ENCODE assay signal across 21 cellular contexts in genomic region chr20:59958123-59958522, GRCh38. TPM values are rescaled to one million over a fixed set of nuclear protein-coding genes. Genes with fewer than 3 reads are reported as not detected.
"Had no signal": no experiment of that assay in that cellular context is flagged by ENCODE, and none has a peak within 500 bp of the region (broad histone marks: within the 10 kb centered on the region; RNA-seq: fewer than 3 reads in every experiment).

Gene CDH26, plus strand, starts transcription at chr20:59958423. Its CDS starts 304 bp downstream, at chr20:59958727.

- DNase-seq: activated CD4-positive, alpha-beta memory T cell treated with anti-CD3 and anti-CD28 coated beads for 36 hours; activated CD4-positive, alpha-beta T cell treated with anti-CD3 and anti-CD28 coated beads for 4 hours; activated CD8-positive, alpha-beta memory T cell treated with anti-CD3 and anti-CD28 coated beads, Interleukin-2, amount 10 ng/mL, durations not matched to agents 7 days and 5 days; activated naive CD4-positive, alpha-beta T cell; activated naive CD8-positive, alpha-beta T cell treated with anti-CD3 and anti-CD28 coated beads, Interleukin-2, amount 10 ng/mL, durations not matched to agents 7 days and 5 days; amygdala; dorsolateral prefrontal cortex; foreskin fibroblast; mesenchymal stem cell; naive thymus-derived CD8-positive, alpha-beta T cell; pancreas; stimulated activated CD4-positive, alpha-beta T cell treated with anti-CD3 and anti-CD28 coated beads, Interleukin-4, amount 100 ng/mL, for 24 hours had no signal

- H3K4me3 Mint-ChIP-seq: activated CD4-positive, alpha-beta memory T cell treated with anti-CD3 and anti-CD28 coated beads for 36 hours; activated CD8-positive, alpha-beta memory T cell treated with anti-CD3 and anti-CD28 coated beads, Interleukin-2, amount 10 ng/mL, durations not matched to agents 7 days and 5 days; activated naive CD8-positive, alpha-beta T cell treated with anti-CD3 and anti-CD28 coated beads, Interleukin-2, amount 10 ng/mL, durations not matched to agents 7 days and 5 days; activated T-helper 17 cell treated with anti-CD3 and anti-CD28 coated beads, Interleukin-2, amount 50 U/mL, for 72 hours; naive thymus-derived CD8-positive, alpha-beta T cell; stimulated activated effector memory CD8-positive, alpha-beta T cell treated with anti-CD3 and anti-CD28 coated beads, Interleukin-12 subunit alpha, Interleukin-12 subunit beta, amount 100 ng/mL, for 72 hours; T-helper 2 cell treated with Interferon-gamma antibody and Interleukin-4, amounts not matched to agents 5 μg/mL and 100 μg/mL, for 36 hours; WTC11 had no signal

- H3K27me3 ChIP-seq: dorsolateral prefrontal cortex, neutrophil had no signal

- H3K9me3 Mint-ChIP-seq: activated CD4-positive, alpha-beta memory T cell treated with anti-CD3 and anti-CD28 coated beads for 36 hours; activated naive CD8-positive, alpha-beta T cell treated with anti-CD3 and anti-CD28 coated beads, Interleukin-2, amount 10 ng/mL, durations not matched to agents 7 days and 5 days; activated T-helper 17 cell treated with anti-CD3 and anti-CD28 coated beads, Interleukin-2, amount 50 U/mL, for 72 hours; naive thymus-derived CD8-positive, alpha-beta T cell; stimulated activated effector memory CD8-positive, alpha-beta T cell treated with anti-CD3 and anti-CD28 coated beads, Interleukin-12 subunit alpha, Interleukin-12 subunit beta, amount 100 ng/mL, for 72 hours; T-helper 2 cell treated with Interferon-gamma antibody and Interleukin-4, amounts not matched to agents 5 μg/mL and 100 μg/mL, for 36 hours; WTC11 had no signal

- H3K27me3 Mint-ChIP-seq: activated CD4-positive, alpha-beta memory T cell treated with anti-CD3 and anti-CD28 coated beads for 36 hours; activated CD8-positive, alpha-beta memory T cell treated with anti-CD3 and anti-CD28 coated beads, Interleukin-2, amount 10 ng/mL, durations not matched to agents 7 days and 5 days; activated naive CD8-positive, alpha-beta T cell treated with anti-CD3 and anti-CD28 coated beads, Interleukin-2, amount 10 ng/mL, durations not matched to agents 7 days and 5 days; activated T-helper 17 cell treated with anti-CD3 and anti-CD28 coated beads, Interleukin-2, amount 50 U/mL, for 72 hours; naive thymus-derived CD8-positive, alpha-beta T cell had no signal

- H3K9me3 ChIP-seq: neutrophil, pancreas, thoracic aorta had no signal

- H3K36me3 Mint-ChIP-seq: activated CD8-positive, alpha-beta memory T cell treated with anti-CD3 and anti-CD28 coated beads, Interleukin-2, amount 10 ng/mL, durations not matched to agents 7 days and 5 days; activated naive CD8-positive, alpha-beta T cell treated with anti-CD3 and anti-CD28 coated beads, Interleukin-2, amount 10 ng/mL, durations not matched to agents 7 days and 5 days; stimulated activated effector memory CD8-positive, alpha-beta T cell treated with anti-CD3 and anti-CD28 coated beads, Interleukin-12 subunit alpha, Interleukin-12 subunit beta, amount 100 ng/mL, for 72 hours; WTC11 had no signal

- H3K27ac ChIP-seq: dorsolateral prefrontal cortex, neutrophil, pancreas, thoracic aorta had no signal

- H3K4me3 ChIP-seq: dorsolateral prefrontal cortex, pancreas, smooth muscle cell, thoracic aorta had no signal

- H3K36me3 ChIP-seq: pancreas, thoracic aorta had no signal

- H3K4me1 Mint-ChIP-seq: activated CD8-positive, alpha-beta memory T cell treated with anti-CD3 and anti-CD28 coated beads, Interleukin-2, amount 10 ng/mL, durations not matched to agents 7 days and 5 days; activated naive CD8-positive, alpha-beta T cell treated with anti-CD3 and anti-CD28 coated beads, Interleukin-2, amount 10 ng/mL, durations not matched to agents 7 days and 5 days; activated T-helper 17 cell treated with anti-CD3 and anti-CD28 coated beads, Interleukin-2, amount 50 U/mL, for 72 hours; stimulated activated effector memory CD8-positive, alpha-beta T cell treated with anti-CD3 and anti-CD28 coated beads, Interleukin-12 subunit alpha, Interleukin-12 subunit beta, amount 100 ng/mL, for 72 hours had no signal

- H3K27ac Mint-ChIP-seq: activated CD4-positive, alpha-beta memory T cell treated with anti-CD3 and anti-CD28 coated beads for 36 hours; activated CD8-positive, alpha-beta memory T cell treated with anti-CD3 and anti-CD28 coated beads, Interleukin-2, amount 10 ng/mL, durations not matched to agents 7 days and 5 days; activated naive CD8-positive, alpha-beta T cell treated with anti-CD3 and anti-CD28 coated beads, Interleukin-2, amount 10 ng/mL, durations not matched to agents 7 days and 5 days; activated T-helper 17 cell treated with anti-CD3 and anti-CD28 coated beads, Interleukin-2, amount 50 U/mL, for 72 hours; naive thymus-derived CD8-positive, alpha-beta T cell; stimulated activated effector memory CD8-positive, alpha-beta T cell treated with anti-CD3 and anti-CD28 coated beads, Interleukin-12 subunit alpha, Interleukin-12 subunit beta, amount 100 ng/mL, for 72 hours; T-helper 2 cell treated with Interferon-gamma antibody and Interleukin-4, amounts not matched to agents 5 μg/mL and 100 μg/mL, for 36 hours; WTC11 had no signal

- ATAC-seq: activated CD8-positive, alpha-beta memory T cell treated with anti-CD3 and anti-CD28 coated beads, Interleukin-2, amount 10 ng/mL, durations not matched to agents 7 days and 5 days; activated T-helper 17 cell treated with anti-CD3 and anti-CD28 coated beads, Interleukin-2, amount 50 U/mL, for 72 hours; naive thymus-derived CD8-positive, alpha-beta T cell; sciatic nerve; stimulated activated effector memory CD8-positive, alpha-beta T cell treated with anti-CD3 and anti-CD28 coated beads, Interleukin-12 subunit alpha, Interleukin-12 subunit beta, amount 100 ng/mL, for 72 hours had no signal

RNA-seq across cellular contexts. Expression of gene CDH26, which starts in this region (rescaled TPM):
- total RNA-seq: glomerular endothelial cell had no signal
